Comparison of ENCODE assay signal across 7 cellular contexts in the genomic region with DNA sequence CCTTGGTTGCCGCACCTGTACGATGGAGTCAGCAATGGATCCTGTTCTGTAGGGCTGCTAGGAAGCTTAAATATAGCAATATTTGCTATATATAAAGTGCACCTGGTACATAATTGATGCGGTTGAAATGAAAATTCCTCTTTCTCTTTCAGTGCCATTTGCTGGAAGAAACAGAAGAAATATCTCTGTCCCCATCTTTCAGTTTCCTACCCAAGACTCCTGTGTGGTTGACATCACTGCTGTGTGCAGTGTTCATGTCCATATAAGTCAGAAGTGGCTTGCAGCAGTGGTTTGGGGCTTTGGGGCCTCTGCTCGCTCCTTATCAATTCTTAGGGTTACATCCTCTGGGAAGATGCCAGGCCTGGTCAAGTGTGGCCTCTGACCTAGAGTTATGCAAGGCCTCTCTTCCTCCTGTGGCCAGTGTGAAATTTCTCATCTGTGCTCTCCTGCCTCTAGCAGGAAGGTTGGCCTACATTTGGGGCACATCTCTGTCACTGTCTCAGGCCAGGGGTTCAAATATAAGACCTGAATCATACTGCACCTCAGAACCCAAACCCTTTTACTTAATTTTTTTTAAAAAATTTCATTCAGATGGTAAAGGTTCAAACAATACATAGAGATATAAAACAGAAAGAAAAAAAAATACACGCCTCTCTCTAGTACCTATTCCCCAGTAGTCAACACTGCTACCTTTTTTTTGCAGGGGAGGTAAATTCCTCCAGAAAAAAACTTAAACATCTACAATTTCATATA.
DNase-seq lines count a peak whose midpoint lies in the region; ATAC-seq and FAIRE-seq lines count a peak whose summit lies in the region.

No MANE protein-coding gene starts in this region.

- H3K27ac Mint-ChIP-seq in memory B cell = peak overlapping the region; percentile 85

- no peaks in the 10 kb centered on the region for H3K27me3 Mint-ChIP-seq in memory B cell

- peak overlapping the region; percentile 45 for H3K4me3 Mint-ChIP-seq in memory B cell

- peaks cover 60% of the 10 kb centered on the region for H3K4me1 Mint-ChIP-seq in memory B cell

- DNase-seq in RCC 7860 (ENCODE audit: low spot score) (peak; percentile 37), memory B cell (ENCODE audit: low spot score in 2 of 2) (no peak), COLO668 (lab: John Stamatoyannopoulos, UW; ENCODE audit: unreplicated experiment) (no peak), DMS 273 treated with DMSO at 0.1 percent for 48 hours (lab: John Stamatoyannopoulos, UW) (no peak)
- no peak for DNase-seq in stimulated activated CD4-positive, alpha-beta T cell treated with anti-CD3 and anti-CD28 coated beads, Interleukin-4, amount 100 ng/mL, for 24 hours

- peaks cover 2% of the 10 kb centered on the region for H3K36me3 Mint-ChIP-seq in memory B cell

- ATAC-seq in GM19023 (IDR thresholded peaks at IDR 0.05; ENCODE audit: unreplicated experiment) (peak; percentile 57), HG02840 (IDR thresholded peaks at IDR 0.05; ENCODE audit: low FRiP score, unreplicated experiment) (peak; percentile 48), memory B cell (ENCODE audit: low read depth) (peak; percentile 23)

- H3K9me3 Mint-ChIP-seq in memory B cell = no peaks in the 10 kb centered on the region

- no peak for FAIRE-seq in RCC 7860 (lab: Jason Lieb, UNC)
